In genomic region chr3:109018828-109019227, GRCh38 we compare ENCODE assay signal across 15 cellular contexts.
DNase-seq lines count a peak whose midpoint lies in the region; ATAC-seq and TF ChIP-seq lines count a peak whose summit lies in the region.
"Had no signal": no experiment of that assay in that cellular context is flagged by ENCODE, and none has a peak within 500 bp of the region (broad histone marks: within the 10 kb centered on the region; RNA-seq: fewer than 3 reads in every experiment).

No MANE protein-coding gene starts in this region.

- H3K18ac ChIP-seq in IMR-90 (ENCODE audit: low read depth, low read length), result no peak overlapping the region

- no peaks in the 10 kb centered on the region for H3K4me1 ChIP-seq in IMR-90 (ENCODE audit: control insufficient read depth, insufficient read depth, low read length)
- H3K4me1 ChIP-seq: SJSA1, tibial nerve had no signal

- intact Hi-C loops in IMR-90 (cut with micrococcal nuclease), result loop anchor here (2.0 to 5.0 kb wide), 2 partner anchors 356 to 532 kb away; no protein-coding TSS in a partner anchor

- dilution Hi-C loops in IMR-90 (cut with HindIII; ENCODE audit: low sequenced_read_pairs, unreplicated experiment), result no loop called here

- H4K20me1 ChIP-seq in IMR-90 (ENCODE audit: insufficient read depth, low read length), result no peaks in the 10 kb centered on the region

- H4K8ac ChIP-seq in IMR-90 (ENCODE audit: low read depth in 2 of 2, low read length in 2 of 2), result no peak overlapping the region

- no peak overlapping the region for H3K4me2 ChIP-seq in IMR-90 (ENCODE audit: low read depth, low read length)

- H3K14ac ChIP-seq in IMR-90 (replicated peaks; ENCODE audit: low read depth, low read length), result no peak overlapping the region

- H4K5ac ChIP-seq in IMR-90 (ENCODE audit: low read depth, low read length), result no peak overlapping the region

- H3K4me3 ChIP-seq in IMR-90 (ENCODE audit: insufficient read depth, low read depth, low read length), result no peak overlapping the region
- H3K4me3 ChIP-seq: SJSA1, tibial nerve had no signal

- no peak for TF ChIP-seq POLR2A in IMR-90 (IDR thresholded peaks at IDR 0.05; ENCODE audit: low read depth, low read length)

- no peak overlapping the region for H2BK5ac ChIP-seq in IMR-90 (ENCODE audit: low read depth, low read length, poor library complexity, severe bottlenecking)

- H3K27me3 Mint-ChIP-seq in activated T-cell treated with anti-CD3 and anti-CD28 coated beads, Interleukin-2, amount 50 U/mL, for 72 hours (ENCODE audit: low read depth), result peaks cover 9% of the 10 kb centered on the region
- peaks cover 9% of the 10 kb centered on the region for H3K27me3 Mint-ChIP-seq in activated T-cell treated with anti-CD3 and anti-CD28 coated beads, Interleukin-2, amount 50 U/mL, for 4 hours (ENCODE audit: low read depth)
- H3K27me3 Mint-ChIP-seq in stimulated activated naive B cell treated with anti-CD40 and anti-IgM and Interleukin-4, amounts not matched to agents 10 μg/mL and 1 μg/mL and 100 μg/mL, for 72 hours, result peaks cover 4 to 17% of the 10 kb centered on the region in 2 donors

- H2AK9ac ChIP-seq in IMR-90 (replicated peaks; ENCODE audit: low read depth, low read length, poor library complexity), result no peak overlapping the region

- no peak overlapping the region for H2AFZ ChIP-seq in IMR-90 (replicated peaks; ENCODE audit: low read length, poor library complexity)

- no CpG with 5 or more reads among the region's 6 CpGs for WGBS in IMR-90 (ENCODE audit: extremely low coverage in 2 of 2, insufficient read length in 1 of 2), 2 experiments

- no peak overlapping the region for H3K4me3 Mint-ChIP-seq in activated T-cell treated with anti-CD3 and anti-CD28 coated beads, Interleukin-2, amount 50 U/mL, for 72 hours
- no peak overlapping the region for H3K4me3 Mint-ChIP-seq in activated T-cell treated with anti-CD3 and anti-CD28 coated beads, Interleukin-2, amount 50 U/mL, for 4 hours
- no peak overlapping the region for H3K4me3 Mint-ChIP-seq in stimulated activated naive B cell treated with anti-CD40 and anti-IgM and Interleukin-4, amounts not matched to agents 10 μg/mL and 1 μg/mL and 100 μg/mL, for 72 hours
- H3K4me3 Mint-ChIP-seq: activated CD8-positive, alpha-beta memory T cell treated with anti-CD3 and anti-CD28 coated beads, Interleukin-2, amount 10 ng/mL, durations not matched to agents 7 days and 5 days; activated naive CD4-positive, alpha-beta T cell treated with anti-CD3 and anti-CD28 coated beads, Interleukin-2, amount 50 U/mL, for 24 hours had no signal

- H2AK5ac ChIP-seq in IMR-90 (ENCODE audit: low read depth, low read length), result no peak overlapping the region

- ATAC-seq in activated T-cell treated with anti-CD3 and anti-CD28 coated beads, Interleukin-2, amount 50 U/mL, for 72 hours (replicated peaks in 1 of 2), result no peak
- no peak for ATAC-seq in activated T-cell treated with anti-CD3 and anti-CD28 coated beads, Interleukin-2, amount 50 U/mL, for 4 hours
- ATAC-seq in IMR-90 (ENCODE audit: low read depth), result peak; percentile 40; the same call in 1 of the 2 replicates
- no peak for ATAC-seq in stimulated activated naive B cell treated with anti-CD40 and anti-IgM and Interleukin-4, amounts not matched to agents 10 μg/mL and 1 μg/mL and 100 μg/mL, for 72 hours (replicated peaks)
- ATAC-seq in GM21786 (IDR thresholded peaks at IDR 0.05; ENCODE audit: unreplicated experiment), result no peak
- no peak for ATAC-seq in HG02642 (IDR thresholded peaks at IDR 0.05; ENCODE audit: poor library complexity, unreplicated experiment)
- ATAC-seq: activated CD8-positive, alpha-beta memory T cell treated with anti-CD3 and anti-CD28 coated beads, Interleukin-2, amount 10 ng/mL, durations not matched to agents 7 days and 5 days had no signal

- no peaks in the 10 kb centered on the region for H3K27me3 ChIP-seq in IMR-90 (ENCODE audit: control insufficient read depth, insufficient read depth, low read length)
- H3K27me3 ChIP-seq: SJSA1, tibial nerve had no signal

- in situ Hi-C loops in IMR-90 (cut with MboI; ENCODE audit: low sequenced_read_pairs) (no loop called here), SK-MEL-5 (cut with HindIII; ENCODE audit: low pct_unique_long_range_greater_than_20kb, low sequenced_read_pairs) (no loop called here)

- H3K79me1 ChIP-seq in IMR-90 (ENCODE audit: low read depth in 1 of 2, low read length in 2 of 2), result no peaks in the 10 kb centered on the region

- no peak for TF ChIP-seq RAD21 in IMR-90 (IDR thresholded peaks at IDR 0.05; ENCODE audit: low read length)

- no peak overlapping the region for H3K56ac ChIP-seq in IMR-90 (ENCODE audit: extremely low read depth, insufficient read depth, low read length)

- no peaks in the 10 kb centered on the region for H3K4me1 Mint-ChIP-seq in activated T-cell treated with anti-CD3 and anti-CD28 coated beads, Interleukin-2, amount 50 U/mL, for 72 hours (ENCODE audit: low read depth)
- no peaks in the 10 kb centered on the region for H3K4me1 Mint-ChIP-seq in activated T-cell treated with anti-CD3 and anti-CD28 coated beads, Interleukin-2, amount 50 U/mL, for 4 hours (ENCODE audit: low read depth)
- H3K4me1 Mint-ChIP-seq in stimulated activated naive B cell treated with anti-CD40 and anti-IgM and Interleukin-4, amounts not matched to agents 10 μg/mL and 1 μg/mL and 100 μg/mL, for 72 hours, result peaks cover 0 to 2% of the 10 kb centered on the region in 2 donors
- H3K4me1 Mint-ChIP-seq: activated naive CD4-positive, alpha-beta T cell treated with anti-CD3 and anti-CD28 coated beads, Interleukin-2, amount 50 U/mL, for 24 hours had no signal

- no peak overlapping the region for H4K91ac ChIP-seq in IMR-90 (ENCODE audit: insufficient read depth, low read depth, low read length)

- H3K9me3 ChIP-seq in IMR-90 (ENCODE audit: control insufficient read depth, insufficient read depth, low read length), result no peaks in the 10 kb centered on the region
- H3K9me3 ChIP-seq: SJSA1, tibial nerve had no signal

- H3K9me1 ChIP-seq in IMR-90 (ENCODE audit: insufficient read depth, low read length), result no peaks in the 10 kb centered on the region

- H3K23ac ChIP-seq in IMR-90 (ENCODE audit: low read depth, low read length), result no peak overlapping the region

- DNase-seq in activated T-cell treated with anti-CD3 and anti-CD28 coated beads, Interleukin-2, amount 50 U/mL, for 72 hours, result no peak
- DNase-seq in activated T-cell treated with anti-CD3 and anti-CD28 coated beads, Interleukin-2, amount 50 U/mL, for 4 hours, result no peak
- peak; percentile 0 for DNase-seq in IMR-90
- peak; percentile 64 for DNase-seq in SK-MEL-5 (ENCODE audit: low read depth, low spot score)
- no peak for DNase-seq in stimulated activated naive B cell treated with anti-CD40 and anti-IgM and Interleukin-4, amounts not matched to agents 10 μg/mL and 1 μg/mL and 100 μg/mL, for 72 hours
- no peak for DNase-seq in SW 1271 (lab: John Stamatoyannopoulos, UW)
- DNase-seq: activated CD8-positive, alpha-beta memory T cell treated with anti-CD3 and anti-CD28 coated beads, Interleukin-2, amount 10 ng/mL, durations not matched to agents 7 days and 5 days; glutamatergic neuron; NCI-H1105 treated with DMSO at 0.1 percent for 48 hours; NCI-H748 treated with DMSO at 0.1 percent for 48 hours had no signal

- H3K27ac ChIP-seq in IMR-90 (ENCODE audit: insufficient read depth, low read length), result no peak overlapping the region
- H3K27ac ChIP-seq: SJSA1, tibial nerve had no signal

- POLR2A ChIA-PET in IMR-90 (lab: Charles Lee; ENCODE audit: unreplicated experiment), result no interaction called here

- peak overlapping the region; percentile 61 for H3K27ac Mint-ChIP-seq in activated T-cell treated with anti-CD3 and anti-CD28 coated beads, Interleukin-2, amount 50 U/mL, for 72 hours
- peak overlapping the region; percentile 54 for H3K27ac Mint-ChIP-seq in stimulated activated naive B cell treated with anti-CD40 and anti-IgM and Interleukin-4, amounts not matched to agents 10 μg/mL and 1 μg/mL and 100 μg/mL, for 72 hours
- H3K27ac Mint-ChIP-seq: activated CD8-positive, alpha-beta memory T cell treated with anti-CD3 and anti-CD28 coated beads, Interleukin-2, amount 10 ng/mL, durations not matched to agents 7 days and 5 days; activated naive CD4-positive, alpha-beta T cell treated with anti-CD3 and anti-CD28 coated beads, Interleukin-2, amount 50 U/mL, for 24 hours had no signal

- H3K9me3 Mint-ChIP-seq in activated T-cell treated with anti-CD3 and anti-CD28 coated beads, Interleukin-2, amount 50 U/mL, for 72 hours, result no peaks in the 10 kb centered on the region
- no peaks in the 10 kb centered on the region for H3K9me3 Mint-ChIP-seq in activated T-cell treated with anti-CD3 and anti-CD28 coated beads, Interleukin-2, amount 50 U/mL, for 4 hours
- no peaks in the 10 kb centered on the region for H3K9me3 Mint-ChIP-seq in stimulated activated naive B cell treated with anti-CD40 and anti-IgM and Interleukin-4, amounts not matched to agents 10 μg/mL and 1 μg/mL and 100 μg/mL, for 72 hours
- H3K9me3 Mint-ChIP-seq: activated naive CD4-positive, alpha-beta T cell treated with anti-CD3 and anti-CD28 coated beads, Interleukin-2, amount 50 U/mL, for 24 hours had no signal

- no peak overlapping the region for H2BK15ac ChIP-seq in IMR-90 (ENCODE audit: low read depth, low read length)

- no peak overlapping the region for H2BK20ac ChIP-seq in IMR-90 (ENCODE audit: low read depth, low read length)

- no peak overlapping the region for H2BK120ac ChIP-seq in IMR-90 (ENCODE audit: low read depth, low read length)

- H3K9ac ChIP-seq in IMR-90 (ENCODE audit: low read depth, low read length), result no peak overlapping the region

- TF ChIP-seq CTCF in IMR-90 (conservative IDR thresholded peaks at IDR 0.05; ENCODE audit: low read depth, low read length), result no peak

- H3K36me3 ChIP-seq in IMR-90 (ENCODE audit: control insufficient read depth, insufficient read depth, low read length), result no peaks in the 10 kb centered on the region
- H3K36me3 ChIP-seq: SJSA1, tibial nerve had no signal

- H3K4ac ChIP-seq in IMR-90 (ENCODE audit: low read depth, low read length), result no peak overlapping the region

- no TSS peak for BruUV-seq in IMR-90 (replicated peaks; lab: Mats Ljungman, UMichigan)

- no peaks in the 10 kb centered on the region for H3K36me3 Mint-ChIP-seq in activated T-cell treated with anti-CD3 and anti-CD28 coated beads, Interleukin-2, amount 50 U/mL, for 72 hours (ENCODE audit: insufficient read depth in 2 of 2)
- H3K36me3 Mint-ChIP-seq in activated T-cell treated with anti-CD3 and anti-CD28 coated beads, Interleukin-2, amount 50 U/mL, for 4 hours (ENCODE audit: insufficient read depth), result no peaks in the 10 kb centered on the region
- H3K36me3 Mint-ChIP-seq in stimulated activated naive B cell treated with anti-CD40 and anti-IgM and Interleukin-4, amounts not matched to agents 10 μg/mL and 1 μg/mL and 100 μg/mL, for 72 hours, result no peaks in the 10 kb centered on the region
- H3K36me3 Mint-ChIP-seq: activated CD8-positive, alpha-beta memory T cell treated with anti-CD3 and anti-CD28 coated beads, Interleukin-2, amount 10 ng/mL, durations not matched to agents 7 days and 5 days; activated naive CD4-positive, alpha-beta T cell treated with anti-CD3 and anti-CD28 coated beads, Interleukin-2, amount 50 U/mL, for 24 hours had no signal

- CTCF ChIA-PET in IMR-90 (lab: Yijun Ruan, JAX), result interaction anchor here (1.2 kb wide), 1 partner anchor 11 kb away, joined by 3 read pairs; no protein-coding TSS in a partner anchor

TF ChIP-seq in IMR-90, 13 proteins besides CTCF, POLR2A, EP300 and RAD21 (continues in another document):
- TF ChIP-seq SMC3 (IDR thresholded peaks at IDR 0.05; ENCODE audit: low read depth, low read length), result peak; percentile 12; the same call in 1 of the 2 replicates
- TF ChIP-seq RFX5 (IDR thresholded peaks at IDR 0.05; ENCODE audit: low read depth, low read length), result no peak

Comparison
In these comparisons a context has a peak if more than half of its experiments do, and no peak if none do; other contexts are left out.
1. DNase-seq: peak in IMR-90 (single experiment) and SK-MEL-5 (single experiment); none in activated T-cell treated with anti-CD3 and anti-CD28 coated beads, Interleukin-2, amount 50 U/mL, for 72 hours (0 of 2), activated T-cell treated with anti-CD3 and anti-CD28 coated beads, Interleukin-2, amount 50 U/mL, for 4 hours (single experiment), stimulated activated naive B cell treated with anti-CD40 and anti-IgM and Interleukin-4, amounts not matched to agents 10 μg/mL and 1 μg/mL and 100 μg/mL, for 72 hours (single experiment) and SW 1271 (0 of 2).